ENCODE assay signal across 28 cellular contexts in genomic region chr6:143205170-143205879, GRCh38.
"Had no signal": no experiment of that assay in that cellular context is flagged by ENCODE, and none has a peak within 500 bp of the region (broad histone marks: within the 10 kb centered on the region; RNA-seq: fewer than 3 reads in every experiment).

No MANE protein-coding gene starts in this region.

- H3K4me1 ChIP-seq: ascending aorta, left lung, upper lobe of left lung, vagina had no signal

- H3K27me3 ChIP-seq: ascending aorta, brain microvascular endothelial cell, left lung, upper lobe of left lung, vagina had no signal

- H3K9me3 ChIP-seq: vagina had no signal

- H3K27ac ChIP-seq: ascending aorta, brain microvascular endothelial cell, left lung, skin epidermis, upper lobe of left lung, vagina had no signal

- FAIRE-seq: frontal cortex, islet of Langerhans had no signal

- H3K4me3 ChIP-seq: ascending aorta, left lung, lung, skin epidermis, upper lobe of left lung, vagina had no signal

- H3K36me3 ChIP-seq: ascending aorta, brain microvascular endothelial cell, left lung, upper lobe of left lung had no signal

- DNase-seq: activated CD4-positive, alpha-beta memory T cell treated with anti-CD3 and anti-CD28 coated beads, Interleukin-2, amount 10 ng/mL, durations not matched to agents 7 days and 5 days; activated CD4-positive, alpha-beta T cell treated with anti-CD3 and anti-CD28 coated beads for 1 hour; activated CD4-positive, alpha-beta T cell treated with anti-CD3 and anti-CD28 coated beads, Interleukin-2, amount 10 ng/mL, durations not matched to agents 7 days and 5 days; activated CD8-positive, alpha-beta memory T cell treated with anti-CD3 and anti-CD28 coated beads, Interleukin-2, amount 50 U/mL, for 48 hours; activated gamma-delta T cell; activated naive CD4-positive, alpha-beta T cell treated with anti-CD3 and anti-CD28 coated beads, Interleukin-2, amount 10 ng/mL, durations not matched to agents 7 days and 5 days; activated naive CD8-positive, alpha-beta T cell treated with anti-CD3 and anti-CD28 coated beads, Interleukin-2, amount 10 ng/mL, durations not matched to agents 7 days and 5 days; activated T-cell treated with anti-CD3 and anti-CD28 coated beads, Interleukin-2, amount 50 U/mL, for 24 hours; brain microvascular endothelial cell; caudate nucleus; cortex of kidney; effector memory CD8-positive, alpha-beta T cell; left lung; mesendoderm; natural killer cell; posterior cingulate gyrus; right cardiac atrium; stimulated activated CD4-positive, alpha-beta T cell treated with anti-CD3 and anti-CD28 coated beads, Interleukin-12 subunit alpha, Interleukin-12 subunit beta, amount 100 ng/mL, for 4 hours; stimulated activated CD4-positive, alpha-beta T cell treated with anti-CD3 and anti-CD28 coated beads, Interleukin-4, amount 100 ng/mL, for 1 hour; substantia nigra; T-helper 17 cell; upper lobe of left lung had no signal
